In genomic region chr6:39700362-39700761, GRCh38 we compare ENCODE assay signal across 38 cellular contexts. TPM values are rescaled to one million over a fixed set of nuclear protein-coding genes. Genes with fewer than 3 reads are reported as not detected.
"Had no signal": no experiment of that assay in that cellular context is flagged by ENCODE, and none has a peak within 500 bp of the region (broad histone marks: within the 10 kb centered on the region; RNA-seq: fewer than 3 reads in every experiment).

No MANE protein-coding gene starts in this region.

- H3K4me1 Mint-ChIP-seq: activated CD4-positive, alpha-beta memory T cell treated with anti-CD3 and anti-CD28 coated beads, Interleukin-2, amount 10 ng/mL, durations not matched to agents 7 days and 5 days; activated CD4-positive, alpha-beta T cell treated with anti-CD3 and anti-CD28 coated beads, Interleukin-2, amount 10 ng/mL, durations not matched to agents 24 days and 14 days; activated CD8-positive, alpha-beta memory T cell treated with anti-CD3 and anti-CD28 coated beads, Interleukin-2, amount 10 ng/mL, durations not matched to agents 7 days and 5 days; activated naive CD4-positive, alpha-beta T cell treated with anti-CD3 and anti-CD28 coated beads, Interleukin-2, amount 10 ng/mL, durations not matched to agents 7 days and 5 days; activated naive CD4-positive, alpha-beta T cell treated with anti-CD3 and anti-CD28 coated beads, Interleukin-2, amount 50 U/mL, for 24 hours; activated naive CD8-positive, alpha-beta T cell treated with anti-CD3 and anti-CD28 coated beads, Interleukin-2, amount 10 ng/mL, durations not matched to agents 7 days and 5 days; activated naive CD8-positive, alpha-beta T cell treated with anti-CD3 and anti-CD28 coated beads, Interleukin-2, amount 50 U/mL, for 24 hours; central memory CD8-positive, alpha-beta T cell had no signal

- H3K36me3 ChIP-seq: ascending aorta, cardiac muscle cell had no signal

- H3K27me3 ChIP-seq: ascending aorta, cardiac muscle cell had no signal

- DNase-seq: activated B cell treated with CpG ODN at 0.5 μM for 24 hours; activated CD4-positive, alpha-beta memory T cell treated with anti-CD3 and anti-CD28 coated beads, Interleukin-2, amount 10 ng/mL, durations not matched to agents 7 days and 5 days; activated CD4-positive, alpha-beta T cell treated with anti-CD3 and anti-CD28 coated beads for 4 hours; activated CD4-positive, alpha-beta T cell treated with anti-CD3 and anti-CD28 coated beads, Interleukin-2, amount 10 ng/mL, durations not matched to agents 24 days and 14 days; activated CD4-positive, alpha-beta T cell treated with anti-CD3 and anti-CD28 coated beads, Interleukin-2, amount 50 U/mL, for 1 hour; activated CD4-positive, alpha-beta T cell treated with anti-CD3 and anti-CD28 coated beads, Interleukin-2, amount 50 U/mL, for 4 hours; activated CD4-positive, CD25-positive, alpha-beta regulatory T cell treated with anti-CD3 and anti-CD28 coated beads, Interleukin-2, amount 50 U/mL, for 72 hours; activated CD8-positive, alpha-beta memory T cell treated with anti-CD3 and anti-CD28 coated beads for 24 hours; activated CD8-positive, alpha-beta memory T cell treated with anti-CD3 and anti-CD28 coated beads, Interleukin-2, amount 10 ng/mL, durations not matched to agents 7 days and 5 days; activated CD8-positive, alpha-beta memory T cell treated with anti-CD3 and anti-CD28 coated beads, Interleukin-2, amount 50 U/mL, for 48 hours; activated CD8-positive, alpha-beta T cell treated with anti-CD3 and anti-CD28 coated beads, Interleukin-2, amount 10 ng/mL, durations not matched to agents 7 days and 5 days; activated effector memory CD4-positive, alpha-beta T cell treated with Interleukin-2 at 50 U/mL for 16 hours; activated gamma-delta T cell; activated naive CD4-positive, alpha-beta T cell treated with anti-CD3 and anti-CD28 coated beads, Interleukin-2, amount 10 ng/mL, durations not matched to agents 7 days and 5 days; activated naive CD4-positive, alpha-beta T cell treated with Interleukin-2 at 50 U/mL for 16 hours; activated naive CD8-positive, alpha-beta T cell treated with anti-CD3 and anti-CD28 coated beads, Interleukin-2, amount 10 ng/mL, durations not matched to agents 7 days and 5 days; activated naive CD8-positive, alpha-beta T cell treated with anti-CD3 and anti-CD28 coated beads, Interleukin-2, amount 50 U/mL, for 24 hours; activated T-cell treated with anti-CD3 and anti-CD28 coated beads, Interleukin-2, amount 50 U/mL, for 24 hours; activated T-cell treated with anti-CD3 and anti-CD28 coated beads, Interleukin-2, amount 50 U/mL, for 48 hours; amygdala; anterior cingulate cortex; caudate nucleus; cerebellar nuclear complex; T-helper 1 cell; T-helper 2 cell; T-helper 9 cell had no signal

- H3K9me3 ChIP-seq: ascending aorta had no signal

- H3K27me3 Mint-ChIP-seq: activated CD4-positive, alpha-beta memory T cell treated with anti-CD3 and anti-CD28 coated beads, Interleukin-2, amount 10 ng/mL, durations not matched to agents 7 days and 5 days; brain had no signal

- H3K9me3 Mint-ChIP-seq: activated CD4-positive, alpha-beta memory T cell treated with anti-CD3 and anti-CD28 coated beads, Interleukin-2, amount 10 ng/mL, durations not matched to agents 7 days and 5 days; activated CD4-positive, alpha-beta T cell treated with anti-CD3 and anti-CD28 coated beads, Interleukin-2, amount 10 ng/mL, durations not matched to agents 24 days and 14 days; activated naive CD4-positive, alpha-beta T cell treated with anti-CD3 and anti-CD28 coated beads, Interleukin-2, amount 10 ng/mL, durations not matched to agents 7 days and 5 days; activated naive CD4-positive, alpha-beta T cell treated with anti-CD3 and anti-CD28 coated beads, Interleukin-2, amount 50 U/mL, for 24 hours; activated naive CD8-positive, alpha-beta T cell treated with anti-CD3 and anti-CD28 coated beads, Interleukin-2, amount 10 ng/mL, durations not matched to agents 7 days and 5 days; activated naive CD8-positive, alpha-beta T cell treated with anti-CD3 and anti-CD28 coated beads, Interleukin-2, amount 50 U/mL, for 24 hours; activated T-cell treated with anti-CD3 and anti-CD28 coated beads, Interleukin-2, amount 50 U/mL, for 24 hours; activated T-helper 2 cell treated with anti-CD3 and anti-CD28 coated beads, Interferon-gamma antibody, Interleukin-2, Interleukin-4, amounts not matched to agents 10 μg/mL and 5 μg/mL and 100 μg/mL, durations not matched to agents 14 hours and 24 hours and 36 hours; central memory CD8-positive, alpha-beta T cell; T-helper 1 cell treated with Interleukin-12 subunit alpha and Interleukin-12 subunit beta and Interleukin-4 antibody, amounts not matched to agents 30 μg/mL and 1 μg/mL, for 36 hours; T-helper 2 cell treated with Interferon-gamma antibody and Interleukin-4, amounts not matched to agents 5 μg/mL and 100 μg/mL, for 36 hours had no signal

- H3K36me3 Mint-ChIP-seq: activated CD8-positive, alpha-beta memory T cell treated with anti-CD3 and anti-CD28 coated beads, Interleukin-2, amount 10 ng/mL, durations not matched to agents 7 days and 5 days; activated naive CD4-positive, alpha-beta T cell treated with anti-CD3 and anti-CD28 coated beads, Interleukin-2, amount 10 ng/mL, durations not matched to agents 7 days and 5 days; activated naive CD4-positive, alpha-beta T cell treated with anti-CD3 and anti-CD28 coated beads, Interleukin-2, amount 50 U/mL, for 24 hours; activated naive CD8-positive, alpha-beta T cell; activated naive CD8-positive, alpha-beta T cell treated with anti-CD3 and anti-CD28 coated beads, Interleukin-2, amount 10 ng/mL, durations not matched to agents 7 days and 5 days; brain had no signal

- FAIRE-seq: bronchial epithelial cell, TTC549 had no signal

- H3K4me3 Mint-ChIP-seq: activated B cell treated with CpG ODN at 0.5 μM for 24 hours; activated CD4-positive, alpha-beta memory T cell treated with anti-CD3 and anti-CD28 coated beads, Interleukin-2, amount 10 ng/mL, durations not matched to agents 7 days and 5 days; activated CD4-positive, alpha-beta T cell treated with anti-CD3 and anti-CD28 coated beads, Interleukin-2, amount 10 ng/mL, durations not matched to agents 24 days and 14 days; activated CD8-positive, alpha-beta memory T cell treated with anti-CD3 and anti-CD28 coated beads, Interleukin-2, amount 10 ng/mL, durations not matched to agents 7 days and 5 days; activated CD8-positive, alpha-beta T cell treated with anti-CD3 and anti-CD28 coated beads, Interleukin-2, amount 10 ng/mL, durations not matched to agents 7 days and 5 days; activated naive CD4-positive, alpha-beta T cell treated with anti-CD3 and anti-CD28 coated beads, Interleukin-2, amount 10 ng/mL, durations not matched to agents 7 days and 5 days; activated naive CD4-positive, alpha-beta T cell treated with anti-CD3 and anti-CD28 coated beads, Interleukin-2, amount 50 U/mL, for 24 hours; activated naive CD8-positive, alpha-beta T cell; activated naive CD8-positive, alpha-beta T cell treated with anti-CD3 and anti-CD28 coated beads, Interleukin-2, amount 10 ng/mL, durations not matched to agents 7 days and 5 days; activated naive CD8-positive, alpha-beta T cell treated with anti-CD3 and anti-CD28 coated beads, Interleukin-2, amount 50 U/mL, for 24 hours; activated T-cell treated with anti-CD3 and anti-CD28 coated beads, Interleukin-2, amount 50 U/mL, for 24 hours; brain; central memory CD8-positive, alpha-beta T cell; T-helper 1 cell treated with Interleukin-12 subunit alpha and Interleukin-12 subunit beta and Interleukin-4 antibody, amounts not matched to agents 30 μg/mL and 1 μg/mL, for 36 hours; T-helper 2 cell treated with Interferon-gamma antibody and Interleukin-4, amounts not matched to agents 5 μg/mL and 100 μg/mL, for 36 hours had no signal

- ATAC-seq: activated CD8-positive, alpha-beta memory T cell treated with anti-CD3 and anti-CD28 coated beads, Interleukin-2, amount 10 ng/mL, durations not matched to agents 7 days and 5 days; activated CD8-positive, alpha-beta T cell treated with anti-CD3 and anti-CD28 coated beads, Interleukin-2, amount 10 ng/mL, durations not matched to agents 7 days and 5 days; activated naive CD8-positive, alpha-beta T cell treated with anti-CD3 and anti-CD28 coated beads, Interleukin-2, amount 50 U/mL, for 24 hours had no signal

- H3K4me1 ChIP-seq: ascending aorta had no signal

- H3K27ac Mint-ChIP-seq: activated B cell treated with CpG ODN at 0.5 μM for 24 hours; activated CD4-positive, alpha-beta memory T cell treated with anti-CD3 and anti-CD28 coated beads, Interleukin-2, amount 10 ng/mL, durations not matched to agents 7 days and 5 days; activated CD4-positive, alpha-beta T cell treated with anti-CD3 and anti-CD28 coated beads, Interleukin-2, amount 10 ng/mL, durations not matched to agents 24 days and 14 days; activated CD8-positive, alpha-beta memory T cell treated with anti-CD3 and anti-CD28 coated beads, Interleukin-2, amount 10 ng/mL, durations not matched to agents 7 days and 5 days; activated CD8-positive, alpha-beta T cell treated with anti-CD3 and anti-CD28 coated beads, Interleukin-2, amount 10 ng/mL, durations not matched to agents 7 days and 5 days; activated naive CD4-positive, alpha-beta T cell treated with anti-CD3 and anti-CD28 coated beads, Interleukin-2, amount 10 ng/mL, durations not matched to agents 7 days and 5 days; activated naive CD4-positive, alpha-beta T cell treated with anti-CD3 and anti-CD28 coated beads, Interleukin-2, amount 50 U/mL, for 24 hours; activated naive CD8-positive, alpha-beta T cell; activated naive CD8-positive, alpha-beta T cell treated with anti-CD3 and anti-CD28 coated beads, Interleukin-2, amount 10 ng/mL, durations not matched to agents 7 days and 5 days; activated naive CD8-positive, alpha-beta T cell treated with anti-CD3 and anti-CD28 coated beads, Interleukin-2, amount 50 U/mL, for 24 hours; activated T-cell treated with anti-CD3 and anti-CD28 coated beads, Interleukin-2, amount 50 U/mL, for 24 hours; activated T-helper 2 cell treated with anti-CD3 and anti-CD28 coated beads, Interferon-gamma antibody, Interleukin-2, Interleukin-4, amounts not matched to agents 10 μg/mL and 5 μg/mL and 100 μg/mL, durations not matched to agents 14 hours and 24 hours and 36 hours; brain; T-helper 1 cell treated with Interleukin-12 subunit alpha and Interleukin-12 subunit beta and Interleukin-4 antibody, amounts not matched to agents 30 μg/mL and 1 μg/mL, for 36 hours; T-helper 2 cell treated with Interferon-gamma antibody and Interleukin-4, amounts not matched to agents 5 μg/mL and 100 μg/mL, for 36 hours had no signal

- H3K27ac ChIP-seq: ascending aorta, cardiac muscle cell, VCaP had no signal

- H3K4me3 ChIP-seq: ascending aorta, cardiac muscle cell had no signal

RNA-seq across cellular contexts. Expression of gene KIF6, which starts 24.8 kb away (rescaled TPM):
- total RNA-seq: activated B cell treated with CpG ODN at 0.5 μM for 24 hours; activated CD4-positive, alpha-beta memory T cell treated with anti-CD3 and anti-CD28 coated beads, Interleukin-2, amount 10 ng/mL, durations not matched to agents 7 days and 5 days; activated CD8-positive, alpha-beta memory T cell treated with anti-CD3 and anti-CD28 coated beads, Interleukin-2, amount 10 ng/mL, durations not matched to agents 7 days and 5 days; activated CD8-positive, alpha-beta T cell treated with anti-CD3 and anti-CD28 coated beads, Interleukin-2, amount 10 ng/mL, durations not matched to agents 7 days and 5 days; activated naive CD8-positive, alpha-beta T cell treated with anti-CD3 and anti-CD28 coated beads, Interleukin-2, amount 10 ng/mL, durations not matched to agents 7 days and 5 days; bronchial epithelial cell had no signal
